In genomic region chr9:108468364-108468763, GRCh38 we compare ENCODE assay signal across 8 cellular contexts.
A peak's percentile ranks its signal among the peaks of the same experiment; 100 is the strongest.
DNase-seq lines count a peak whose midpoint lies in the region; ATAC-seq, FAIRE-seq and TF ChIP-seq lines count a peak whose summit lies in the region.

No MANE protein-coding gene starts in this region.

- peak; percentile 27 to 44 for DNase-seq in A549 (ENCODE audit: low read depth in 1 of 2, low spot score in 1 of 2)
- peak; percentile 12 for DNase-seq in GM10248 (ENCODE audit: extremely low spot score)
- peak; percentile 37 for DNase-seq in RPMI8226
- DNase-seq in foreskin keratinocyte: no peak
- no peak for DNase-seq in urothelium cell line (ENCODE audit: low spot score)
- no peak for DNase-seq in HEK293T (ENCODE audit: extremely low spot score)
- no peak for DNase-seq in AG20443 (ENCODE audit: low spot score)

- ATAC-seq in A549: peak; percentile 35 to 77; a peak in 3 of 6 replicates
- peak; percentile 80 for ATAC-seq in HG02938 (IDR thresholded peaks at IDR 0.05; ENCODE audit: unreplicated experiment)
- peak; percentile 60 for ATAC-seq in foreskin keratinocyte

- H3K4me1 ChIP-seq in A549: peaks cover 21% of the 10 kb centered on the region
- H3K4me1 ChIP-seq in foreskin keratinocyte: peaks cover 4% of the 10 kb centered on the region

- TF ChIP-seq POLR2A in A549 (IDR thresholded peaks at IDR 0.05; ENCODE audit: low read length): no peak

- H3K27ac ChIP-seq in A549: no peak overlapping the region
- H3K27ac ChIP-seq in foreskin keratinocyte: peak overlapping the region; percentile 42

- peak; percentile 43 for TF ChIP-seq CTCF in A549 (IDR thresholded peaks at IDR 0.05)
- no peak for TF ChIP-seq CTCF in GM10248 (IDR thresholded peaks at IDR 0.05; ENCODE audit: control extremely low read depth, extremely low read depth, low read depth, missing control alignments)
- peak; percentile 75 for TF ChIP-seq CTCF in foreskin keratinocyte (conservative IDR thresholded peaks at IDR 0.05)

- peak; percentile 32 to 46; a peak in 2 of 5 replicates for TF ChIP-seq RAD21 in A549 (conservative IDR thresholded peaks at IDR 0.05 in 1 of 2, IDR thresholded peaks at IDR 0.05 in 1 of 2)

- no peak for TF ChIP-seq EP300 in A549 (IDR thresholded peaks at IDR 0.05)

- POLR2A ChIA-PET in A549 (lab: Yijun Ruan, JAX) (no interaction called here), GM10248 (lab: Yijun Ruan, JAX) (no interaction called here), HEK293T (lab: Yijun Ruan, JAX) (no interaction called here)

- H3K9me3 ChIP-seq in A549: no peaks in the 10 kb centered on the region

- CTCF ChIA-PET in A549 (lab: Yijun Ruan, JAX): interaction anchor here (1.0 to 1.2 kb wide), 4 partner anchors 10 to 102 kb away, joined by 3 to 5 read pairs (median 3); no protein-coding TSS in a partner anchor
- CTCF ChIA-PET in GM10248 (lab: Yijun Ruan, JAX): interaction anchor here (1.1 to 2.9 kb wide), 11 partner anchors 12 to 486 kb away, joined by 3 to 12 read pairs (median 3); no protein-coding TSS in a partner anchor
- CTCF ChIA-PET in HEK293T (lab: Yijun Ruan, JAX): interaction anchor here (0.6 to 1.4 kb wide), 9 partner anchors 10 to 98 kb away, joined by 3 to 5 read pairs (median 3); no protein-coding TSS in a partner anchor

- FAIRE-seq in A549 (lab: Jason Lieb, UNC) (no peak), urothelium cell line (lab: Jason Lieb, UNC) (no peak)

- peak overlapping the region; percentile 50; the same call in 2 of the 3 replicates for H3K4me2 ChIP-seq in A549

- WGBS in A549 (ENCODE audit: missing lambda C conversion rate): 63% methylated on average over 4 of the region's 4 CpGs

- H3K27me3 ChIP-seq in foreskin keratinocyte: no peaks in the 10 kb centered on the region

- H3K4me3 ChIP-seq in A549: no peak overlapping the region

TF ChIP-seq in A549, 52 proteins besides CTCF, POLR2A, EP300 and RAD21:
- TF ChIP-seq SMC3 (IDR thresholded peaks at IDR 0.05) (peak; percentile 37; the same call in 2 of the 3 replicates), SREBF2 (IDR thresholded peaks at IDR 0.05) (no peak)

TF ChIP-seq in HEK293T, 16 proteins besides CTCF, POLR2A, EP300 and RAD21:
- TF ChIP-seq HDGF (IDR thresholded peaks at IDR 0.05; ENCODE audit: borderline replicate concordance): no peak

Comparison
In these comparisons a context has a peak if more than half of its experiments do, and no peak if none do; other contexts are left out.
1. DNase-seq: peak in A549 (2 of 2), GM10248 (single experiment) and RPMI8226 (single experiment); none in foreskin keratinocyte (0 of 2), urothelium cell line (single experiment), HEK293T (single experiment) and AG20443 (single experiment).
2. Peak in every context shown above with its lines, with median percentiles within 50 percentile points of each other: ATAC-seq.